ENCODE assay signal across 25 cellular contexts in the genomic region with DNA sequence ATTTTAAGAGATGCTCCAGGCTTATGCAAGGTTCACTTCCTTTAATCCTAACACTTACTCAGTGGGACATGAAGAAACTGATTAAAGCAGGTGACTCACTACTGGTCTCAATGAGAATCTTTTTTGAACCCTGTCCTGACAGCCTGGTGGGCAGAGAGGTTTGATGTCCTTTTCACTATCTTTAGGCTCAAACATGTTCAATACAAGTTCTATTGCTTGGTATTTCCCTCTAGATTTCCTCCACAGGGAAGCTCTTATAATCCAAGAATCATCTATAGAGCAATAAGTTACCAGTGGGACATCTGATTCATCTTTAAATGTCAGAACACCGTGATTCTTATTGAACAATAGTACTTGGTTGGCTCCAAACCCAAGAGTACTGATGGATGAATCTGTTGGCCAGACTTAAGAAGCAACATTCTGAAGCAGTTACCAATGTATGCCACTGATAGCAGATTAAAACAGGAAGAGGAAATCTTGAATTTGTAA. TPM values are rescaled to one million over a fixed set of nuclear protein-coding genes. Genes with fewer than 3 reads are reported as not detected.
DNase-seq lines count a peak whose midpoint lies in the region; ATAC-seq and TF ChIP-seq lines count a peak whose summit lies in the region.
"Had no signal": no experiment of that assay in that cellular context is flagged by ENCODE, and none has a peak within 500 bp of the region (broad histone marks: within the 10 kb centered on the region; RNA-seq: fewer than 3 reads in every experiment).

No MANE protein-coding gene starts in this region.

- CTCF ChIA-PET in MCF 10A (lab: Yijun Ruan, JAX) = interaction anchor here (0.5 to 0.9 kb wide), 8 partner anchors 11 to 87 kb away, joined by 3 to 4 read pairs (median 3); no protein-coding TSS in a partner anchor

- TF ChIP-seq POLR2A in breast epithelium (IDR thresholded peaks at IDR 0.05) = no peak
- no peak for TF ChIP-seq POLR2A in transverse colon (IDR thresholded peaks at IDR 0.05)

- H3K27me3 Mint-ChIP-seq in MCF 10A (ENCODE audit: insufficient read depth, unreplicated experiment) = no peaks in the 10 kb centered on the region
- peaks cover 43% of the 10 kb centered on the region for H3K27me3 Mint-ChIP-seq in activated T-cell treated with anti-CD3 and anti-CD28 coated beads, Interleukin-2, amount 50 U/mL, for 72 hours (ENCODE audit: low read depth)

- H3K9me3 Mint-ChIP-seq in MCF 10A (ENCODE audit: unreplicated experiment) = no peaks in the 10 kb centered on the region
- no peaks in the 10 kb centered on the region for H3K9me3 Mint-ChIP-seq in activated T-cell treated with anti-CD3 and anti-CD28 coated beads, Interleukin-2, amount 50 U/mL, for 72 hours
- H3K9me3 Mint-ChIP-seq: activated naive CD8-positive, alpha-beta T cell treated with anti-CD3 and anti-CD28 coated beads for 36 hours; activated T-helper 17 cell treated with anti-CD3 and anti-CD28 coated beads, Interleukin-2, amount 50 U/mL, for 72 hours; memory B cell had no signal

- TF ChIP-seq EP300 in transverse colon (IDR thresholded peaks at IDR 0.05; ENCODE audit: low read depth) = no peak

- H3K4me3 ChIP-seq in breast epithelium = no peak overlapping the region
- H3K4me3 ChIP-seq in transverse colon = no peak overlapping the region
- H3K4me3 ChIP-seq: GM12878, MG63, uterus had no signal

- H3K36me3 ChIP-seq in breast epithelium (no peaks in the 10 kb centered on the region), transverse colon (no peaks in the 10 kb centered on the region)
- H3K36me3 ChIP-seq: MG63, uterus had no signal

- H3K4me1 Mint-ChIP-seq in MCF 10A (ENCODE audit: insufficient read depth, unreplicated experiment) = peaks cover 32% of the 10 kb centered on the region
- H3K4me1 Mint-ChIP-seq in activated T-cell treated with anti-CD3 and anti-CD28 coated beads, Interleukin-2, amount 50 U/mL, for 72 hours (ENCODE audit: low read depth) = peaks cover 4% of the 10 kb centered on the region
- H3K4me1 Mint-ChIP-seq: activated T-helper 17 cell treated with anti-CD3 and anti-CD28 coated beads, Interleukin-2, amount 50 U/mL, for 72 hours had no signal

- H3K9me3 ChIP-seq in breast epithelium (no peaks in the 10 kb centered on the region), transverse colon (no peaks in the 10 kb centered on the region)
- H3K9me3 ChIP-seq: MG63, uterus had no signal

- no TSS peak for BruUV-seq in MCF 10A (replicated peaks; lab: Mats Ljungman, UMichigan)

- H3K4me1 ChIP-seq in breast epithelium (no peaks in the 10 kb centered on the region), transverse colon (no peaks in the 10 kb centered on the region)
- H3K4me1 ChIP-seq: uterus had no signal

- POLR2A ChIA-PET in MCF 10A (lab: Yijun Ruan, JAX) = interaction anchor here (1.0 to 1.8 kb wide), 5 partner anchors 9 to 20 kb away, joined by 3 to 14 read pairs (median 4); no protein-coding TSS in a partner anchor

- ATAC-seq in activated T-cell treated with anti-CD3 and anti-CD28 coated beads, Interleukin-2, amount 50 U/mL, for 72 hours (replicated peaks in 1 of 2) = no peak
- ATAC-seq: activated T-helper 17 cell treated with anti-CD3 and anti-CD28 coated beads, Interleukin-2, amount 50 U/mL, for 72 hours; GM12878 had no signal

- H3K4me3 Mint-ChIP-seq in MCF 10A (ENCODE audit: unreplicated experiment) = no peak overlapping the region
- H3K4me3 Mint-ChIP-seq in activated T-cell treated with anti-CD3 and anti-CD28 coated beads, Interleukin-2, amount 50 U/mL, for 72 hours = no peak overlapping the region
- H3K4me3 Mint-ChIP-seq: activated naive CD8-positive, alpha-beta T cell treated with anti-CD3 and anti-CD28 coated beads for 36 hours; activated T-helper 17 cell treated with anti-CD3 and anti-CD28 coated beads, Interleukin-2, amount 50 U/mL, for 72 hours; memory B cell; natural killer cell treated with Interleukin-12 subunit alpha and Interleukin-12 subunit beta and Interleukin-15 and Interleukin-18, amount 100 ng/mL, for 72 hours had no signal

- DNase-seq in MCF 10A (ENCODE audit: unreplicated experiment) (peak; percentile 65), breast epithelium (ENCODE audit: low spot score in 2 of 2) (no peak), amniotic epithelial cell (ENCODE audit: low read depth) (peak; percentile 39), fibroblast of peridontal ligament (ENCODE audit: extremely low read depth) (peak; percentile 40), cerebellar cortex (ENCODE audit: low spot score) (no peak), transverse colon (no peak)
- DNase-seq in stimulated activated CD4-positive, alpha-beta T cell treated with anti-CD3 and anti-CD28 coated beads, Interleukin-15, amount 100 ng/mL, for 24 hours = no peak
- DNase-seq in activated T-cell treated with anti-CD3 and anti-CD28 coated beads, Interleukin-2, amount 50 U/mL, for 72 hours = no peak
- DNase-seq: activated CD4-positive, alpha-beta T cell treated with anti-CD3 and anti-CD28 coated beads for 4 hours; activated naive CD8-positive, alpha-beta T cell treated with anti-CD3 and anti-CD28 coated beads for 36 hours; GF-D8; kidney; MG63; NCI-H187; uterus had no signal

- intact Hi-C loops in MCF 10A (cut with micrococcal nuclease) = loop anchor here (1.0 kb wide), 1 partner anchor 11 kb away; no protein-coding TSS in a partner anchor
- intact Hi-C loops in breast epithelium (cut with DNase I; ENCODE audit: low total_unique reads) = no loop called here
- intact Hi-C loops in transverse colon (cut with DNase I; ENCODE audit: low total_unique reads) = no loop called here

- H3K27ac Mint-ChIP-seq in MCF 10A (ENCODE audit: low read depth, unreplicated experiment) = peak overlapping the region; percentile 99
- H3K27ac Mint-ChIP-seq in activated T-cell treated with anti-CD3 and anti-CD28 coated beads, Interleukin-2, amount 50 U/mL, for 72 hours = no peak overlapping the region
- H3K27ac Mint-ChIP-seq: activated naive CD8-positive, alpha-beta T cell treated with anti-CD3 and anti-CD28 coated beads for 36 hours; activated T-helper 17 cell treated with anti-CD3 and anti-CD28 coated beads, Interleukin-2, amount 50 U/mL, for 72 hours; memory B cell; natural killer cell treated with Interleukin-12 subunit alpha and Interleukin-12 subunit beta and Interleukin-15 and Interleukin-18, amount 100 ng/mL, for 72 hours; progenitor cell of endocrine pancreas had no signal

- H3K36me3 Mint-ChIP-seq in MCF 10A (ENCODE audit: insufficient read depth, unreplicated experiment) = no peaks in the 10 kb centered on the region
- H3K36me3 Mint-ChIP-seq in activated T-cell treated with anti-CD3 and anti-CD28 coated beads, Interleukin-2, amount 50 U/mL, for 72 hours (ENCODE audit: insufficient read depth in 2 of 2) = no peaks in the 10 kb centered on the region
- H3K36me3 Mint-ChIP-seq: activated naive CD8-positive, alpha-beta T cell treated with anti-CD3 and anti-CD28 coated beads for 36 hours; memory B cell; natural killer cell treated with Interleukin-12 subunit alpha and Interleukin-12 subunit beta and Interleukin-15 and Interleukin-18, amount 100 ng/mL, for 72 hours had no signal

- no peak for TF ChIP-seq CTCF in MCF 10A (IDR thresholded peaks at IDR 0.05; ENCODE audit: unreplicated experiment)
- TF ChIP-seq CTCF in breast epithelium (IDR thresholded peaks at IDR 0.05) = no peak
- TF ChIP-seq CTCF in transverse colon (IDR thresholded peaks at IDR 0.05) = no peak

- H3K27me3 ChIP-seq in breast epithelium = no peaks in the 10 kb centered on the region
- H3K27me3 ChIP-seq in transverse colon = no peaks in the 10 kb centered on the region
- H3K27me3 ChIP-seq: MG63, uterus had no signal

- 70 to 79% methylated on average over 1 of the region's 1 CpG for whole genome bisulfite sequencing in transverse colon (ENCODE audit: low coverage in 1 of 2), 2 donors

- in situ Hi-C loops in transverse colon (cut with MboI; ENCODE audit: low pct_ligation_motif_present in 1 of 4, low pct_unique_long_range_greater_than_20kb in 1 of 4, low sequenced_read_pairs in 3 of 4) = no loop called here

- H3K27ac ChIP-seq in breast epithelium = no peak overlapping the region
- H3K27ac ChIP-seq in transverse colon = no peak overlapping the region
- H3K27ac ChIP-seq: C4-2B, uterus had no signal

RNA-seq across cellular contexts. Expression of a gene that starts 43.6 kb away (rescaled TPM):
- 9.5 and 13.8 TPM in 2 replicates for total RNA-seq in MCF 10A (2022)
- under 1 TPM in 1 of 3 donors, not detected in 2; 0.73 TPM for total RNA-seq in breast epithelium
- not detected for total RNA-seq in activated T-cell treated with anti-CD3 and anti-CD28 coated beads, Interleukin-2, amount 50 U/mL, for 72 hours
- 10 to 100 TPM in 2 of 4 donors, 1 to 10 TPM in 2; 7.0 to 12.6 (median 10.1) TPM for total RNA-seq in transverse colon
- total RNA-seq: A673; activated naive CD8-positive, alpha-beta T cell treated with anti-CD3 and anti-CD28 coated beads for 36 hours; activated T-helper 17 cell treated with anti-CD3 and anti-CD28 coated beads, Interleukin-2, amount 50 U/mL, for 72 hours; cardiac septum; fibroblast of lung; natural killer cell treated with Interleukin-12 subunit alpha and Interleukin-12 subunit beta and Interleukin-15 and Interleukin-18, amount 100 ng/mL, for 72 hours; progenitor cell of endocrine pancreas; subcutaneous adipose tissue; uterus had no signal

Comparison
In these comparisons a context has a peak if more than half of its experiments do, and no peak if none do; other contexts are left out.
1. DNase-seq: peak in MCF 10A (single experiment), amniotic epithelial cell (single experiment) and fibroblast of peridontal ligament (single experiment); none in breast epithelium (0 of 2), cerebellar cortex (single experiment), stimulated activated CD4-positive, alpha-beta T cell treated with anti-CD3 and anti-CD28 coated beads, Interleukin-15, amount 100 ng/mL, for 24 hours (single experiment), activated T-cell treated with anti-CD3 and anti-CD28 coated beads, Interleukin-2, amount 50 U/mL, for 72 hours (0 of 2) and transverse colon (single experiment).